29 cellular contexts compared by ENCODE assay signal in the genomic region with DNA sequence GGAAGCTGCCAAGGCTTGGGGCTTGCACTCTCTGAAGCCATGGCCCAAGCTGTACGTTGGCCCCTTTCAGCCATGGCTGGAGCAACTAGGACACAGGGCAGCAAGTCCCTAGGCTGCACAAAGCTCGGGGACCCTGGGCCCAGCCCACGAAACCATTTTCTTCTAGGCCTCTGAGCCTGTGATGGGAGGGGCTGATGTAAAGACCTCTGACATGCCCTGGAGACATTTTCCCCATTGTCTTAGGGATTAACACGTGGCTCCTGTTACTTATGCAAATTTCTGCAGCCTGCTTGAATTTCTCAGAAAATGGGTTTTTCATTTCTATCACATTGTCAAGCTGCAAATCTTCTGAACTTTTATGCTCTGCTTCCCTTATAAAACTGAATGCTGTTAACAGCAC.
"Had no signal": no experiment of that assay in that cellular context is flagged by ENCODE, and none has a peak within 500 bp of the region (broad histone marks: within the 10 kb centered on the region; RNA-seq: fewer than 3 reads in every experiment).

No MANE protein-coding gene starts in this region.

- DNase-seq: activated effector memory CD4-positive, alpha-beta T cell treated with anti-CD3 and anti-CD28 coated beads, Interleukin-2, amount 50 U/mL, for 16 hours; activated effector memory CD4-positive, alpha-beta T cell treated with Interleukin-2 at 50 U/mL for 16 hours; activated gamma-delta T cell; activated gamma-delta T cell treated with Interleukin-2 at 50 U/mL for 16 hours; activated naive CD4-positive, alpha-beta T cell; activated naive CD4-positive, alpha-beta T cell treated with anti-CD3 and anti-CD28 coated beads for 36 hours; activated naive CD4-positive, alpha-beta T cell treated with anti-CD3 and anti-CD28 coated beads, Interleukin-2, amount 10 ng/mL, durations not matched to agents 7 days and 5 days; activated naive CD4-positive, alpha-beta T cell treated with anti-CD3 and anti-CD28 coated beads, Interleukin-2, amount 50 U/mL, for 16 hours; activated naive CD4-positive, alpha-beta T cell treated with Interleukin-2 at 50 U/mL for 16 hours; activated naive CD8-positive, alpha-beta T cell treated with anti-CD3 and anti-CD28 coated beads for 36 hours; activated naive CD8-positive, alpha-beta T cell treated with anti-CD3 and anti-CD28 coated beads, Interleukin-2, amount 10 ng/mL, durations not matched to agents 7 days and 5 days; activated naive CD8-positive, alpha-beta T cell treated with anti-CD3 and anti-CD28 coated beads, Interleukin-2, amount 50 U/mL, for 24 hours; activated T-cell treated with anti-CD3 and anti-CD28 coated beads, Interleukin-2, amount 50 U/mL, for 24 hours; activated T-cell treated with anti-CD3 and anti-CD28 coated beads, Interleukin-2, amount 50 U/mL, for 4 hours; activated T-cell treated with anti-CD3 and anti-CD28 coated beads, Interleukin-2, amount 50 U/mL, for 48 hours; activated T-cell treated with anti-CD3 and anti-CD28 coated beads, Interleukin-2, amount 50 U/mL, for 72 hours; adrenal gland; amniotic stem cell; amygdala; anterior cingulate cortex; aorta; body of pancreas; brain microvascular endothelial cell; caudate nucleus; central memory CD4-positive, alpha-beta T cell; cerebellar nuclear complex had no signal

- H3K27me3 ChIP-seq: adrenal gland, ascending aorta, body of pancreas, brain microvascular endothelial cell, breast epithelium, cardiac muscle cell had no signal

- H3K27ac ChIP-seq: adrenal gland, ascending aorta, body of pancreas, brain microvascular endothelial cell, breast epithelium, cardiac muscle cell had no signal

- H3K4me3 ChIP-seq: adrenal gland, ascending aorta, body of pancreas, breast epithelium, cardiac muscle cell had no signal

- H3K36me3 ChIP-seq: adrenal gland, ascending aorta, brain microvascular endothelial cell, breast epithelium, cardiac muscle cell had no signal

- H3K9me3 ChIP-seq: adrenal gland, ascending aorta, body of pancreas, breast epithelium had no signal

- H3K4me1 ChIP-seq: adrenal gland, ascending aorta, body of pancreas, breast epithelium had no signal
